ENCODE assay signal across 9 cellular contexts in genomic region chr6:108566406-108566805, GRCh38.
DNase-seq lines count a peak whose midpoint lies in the region; ATAC-seq and TF ChIP-seq lines count a peak whose summit lies in the region.
"Had no signal": no experiment of that assay in that cellular context is flagged by ENCODE, and none has a peak within 500 bp of the region (broad histone marks: within the 10 kb centered on the region; RNA-seq: fewer than 3 reads in every experiment).

No MANE protein-coding gene starts in this region.

- peaks cover 72% of the 10 kb centered on the region for H3K4me1 Mint-ChIP-seq in activated T-cell treated with anti-CD3 and anti-CD28 coated beads, Interleukin-2, amount 50 U/mL, for 24 hours (ENCODE audit: low read depth)

- H3K4me3 ChIP-seq in brain microvascular endothelial cell (ENCODE audit: low read depth, low read length) (no peak overlapping the region), mucosa of rectum (ENCODE audit: low read length in 2 of 2) (no peak overlapping the region), tibial artery (peak overlapping the region in 1 of 2 donors; percentile 97)

- peak overlapping the region; percentile 89 for H3K27ac Mint-ChIP-seq in activated T-cell treated with anti-CD3 and anti-CD28 coated beads, Interleukin-2, amount 50 U/mL, for 24 hours

- ATAC-seq in GM19463 (IDR thresholded peaks at IDR 0.05; ENCODE audit: unreplicated experiment) (no peak), GM21447 (IDR thresholded peaks at IDR 0.05; ENCODE audit: unreplicated experiment) (no peak)

- H3K9me3 Mint-ChIP-seq in activated T-cell treated with anti-CD3 and anti-CD28 coated beads, Interleukin-2, amount 50 U/mL, for 24 hours = no peaks in the 10 kb centered on the region

- H3K27me3 Mint-ChIP-seq in activated T-cell treated with anti-CD3 and anti-CD28 coated beads, Interleukin-2, amount 50 U/mL, for 24 hours = peaks cover 10% of the 10 kb centered on the region

- H3K27me3 ChIP-seq in brain microvascular endothelial cell (replicated peaks) = no peaks in the 10 kb centered on the region
- H3K27me3 ChIP-seq in mucosa of rectum (ENCODE audit: control insufficient read depth in 2 of 2, insufficient read depth in 2 of 2, low read length in 2 of 2) = no peaks in the 10 kb centered on the region
- no peaks in the 10 kb centered on the region for H3K27me3 ChIP-seq in tibial artery

- no peak for DNase-seq in activated T-cell treated with anti-CD3 and anti-CD28 coated beads, Interleukin-2, amount 50 U/mL, for 24 hours
- no peak for DNase-seq in activated T-cell treated with anti-CD3 and anti-CD28 coated beads for 4 hours
- DNase-seq in brain microvascular endothelial cell = no peak
- DNase-seq in tibial artery = no peak
- DNase-seq in EL = no peak
- DNase-seq: NCI-H510A had no signal

- no peak overlapping the region for H3K9ac ChIP-seq in mucosa of rectum (ENCODE audit: low read depth in 1 of 2, low read length in 2 of 2)

- intact Hi-C loops in tibial artery (cut with DNase I; ENCODE audit: low total_unique reads) = loop anchor here (10.0 kb wide), 1 partner anchor 128 kb away; no protein-coding TSS in a partner anchor

- H3K4me1 ChIP-seq in mucosa of rectum (ENCODE audit: control insufficient read depth in 2 of 2, insufficient read depth in 2 of 2, low read length in 2 of 2) = peaks cover 34 to 49% of the 10 kb centered on the region in 2 donors
- peaks cover 0 to 81% (median 50%) of the 10 kb centered on the region in 4 donors for H3K4me1 ChIP-seq in tibial artery

- H3K9me3 ChIP-seq in mucosa of rectum (ENCODE audit: control insufficient read depth in 2 of 2, low read length in 2 of 2) (no peaks in the 10 kb centered on the region), tibial artery (no peaks in the 10 kb centered on the region)

- in situ Hi-C loops in brain microvascular endothelial cell (cut with HindIII; ENCODE audit: low pct_ligation_motif_present, low sequenced_read_pairs) = no loop called here

- TF ChIP-seq CTCF in brain microvascular endothelial cell (IDR thresholded peaks at IDR 0.05; ENCODE audit: low read depth, low read length, missing control alignments) (no peak), tibial artery (IDR thresholded peaks at IDR 0.05) (no peak)

- peaks cover 52% of the 10 kb centered on the region for H3K36me3 Mint-ChIP-seq in activated T-cell treated with anti-CD3 and anti-CD28 coated beads, Interleukin-2, amount 50 U/mL, for 24 hours (ENCODE audit: low read depth)

- H3K4me3 Mint-ChIP-seq in activated T-cell treated with anti-CD3 and anti-CD28 coated beads, Interleukin-2, amount 50 U/mL, for 24 hours = no peak overlapping the region

- no peaks in the 10 kb centered on the region for H3K36me3 ChIP-seq in brain microvascular endothelial cell (replicated peaks)
- H3K36me3 ChIP-seq in mucosa of rectum (ENCODE audit: control insufficient read depth in 2 of 2, insufficient read depth in 2 of 2, low read length in 2 of 2) = peaks cover 32 to 38% of the 10 kb centered on the region in 2 donors
- H3K36me3 ChIP-seq in tibial artery = peaks cover 37 to 61% (median 49%) of the 10 kb centered on the region in 3 donors

- H3K27ac ChIP-seq in brain microvascular endothelial cell (peak overlapping the region; percentile 57), mucosa of rectum (ENCODE audit: low read depth in 2 of 2, low read length in 2 of 2) (peak overlapping the region; percentile 68 to 76), tibial artery (peak overlapping the region; percentile 97 to 99)
